ENCODE assay signal across 9 cellular contexts in the genomic region with DNA sequence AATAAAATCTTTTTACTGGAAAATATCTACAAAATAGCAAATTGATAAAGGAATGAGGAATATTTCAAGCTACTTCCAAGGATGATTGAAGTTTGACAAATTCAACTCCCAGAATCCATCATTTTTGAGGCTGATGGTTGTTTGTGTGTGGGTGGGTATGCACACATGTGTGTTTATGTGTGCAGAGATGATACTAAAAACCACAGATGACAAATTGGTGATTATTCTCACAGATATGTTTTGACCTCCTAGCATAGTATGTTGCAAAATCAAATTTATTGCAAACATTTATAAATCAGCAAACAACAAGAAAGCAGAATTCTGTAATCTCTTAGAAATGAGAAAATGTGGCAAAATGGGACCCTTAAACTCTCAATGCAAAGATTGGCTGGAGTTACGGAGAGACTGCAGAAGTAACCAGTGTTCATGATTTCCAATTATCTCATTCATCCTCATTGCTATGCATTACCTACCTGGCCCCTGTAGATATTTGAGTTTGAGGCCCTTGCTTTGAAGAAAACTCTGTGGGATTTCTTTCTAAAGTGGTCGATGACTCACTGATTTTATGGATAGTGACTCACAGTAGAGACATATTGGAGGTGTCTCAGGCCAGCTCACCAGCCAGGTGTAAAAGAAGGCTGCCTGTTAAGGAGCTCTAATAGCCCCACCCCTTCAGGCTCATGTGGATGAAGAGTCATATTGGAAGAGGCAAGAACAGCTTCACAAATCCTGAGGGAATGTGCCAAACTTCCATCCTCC. TPM values are rescaled to one million over a fixed set of nuclear protein-coding genes. Genes with fewer than 3 reads are reported as not detected.
DNase-seq lines count a peak whose midpoint lies in the region; ATAC-seq and TF ChIP-seq lines count a peak whose summit lies in the region.
"Had no signal": no experiment of that assay in that cellular context is flagged by ENCODE, and none has a peak within 500 bp of the region (broad histone marks: within the 10 kb centered on the region; RNA-seq: fewer than 3 reads in every experiment).

No MANE protein-coding gene starts in this region.

- intact Hi-C loops in left colon (cut with DNase I, micrococcal nuclease) (no loop called here), upper lobe of right lung (cut with DNase I) (no loop called here)

- ATAC-seq in activated T-cell treated with anti-CD3 and anti-CD28 coated beads, Interleukin-2, amount 50 U/mL, for 4 hours: peak; percentile 88 to 94
- ATAC-seq in left colon: peak; percentile 81
- ATAC-seq in upper lobe of right lung: peak; percentile 62
- ATAC-seq in HG03175 (IDR thresholded peaks at IDR 0.05; ENCODE audit: unreplicated experiment): no peak

- H3K4me1 Mint-ChIP-seq in activated T-cell treated with anti-CD3 and anti-CD28 coated beads, Interleukin-2, amount 50 U/mL, for 4 hours (ENCODE audit: low read depth): peaks cover 46% of the 10 kb centered on the region

- H3K4me3 ChIP-seq in upper lobe of right lung (no peak overlapping the region), BE2C (ENCODE audit: low read depth, low read length) (no peak overlapping the region)

- H3K36me3 ChIP-seq in upper lobe of right lung (no peaks in the 10 kb centered on the region), BE2C (no peaks in the 10 kb centered on the region)

- DNase-seq in activated CD8-positive, alpha-beta memory T cell treated with anti-CD3 and anti-CD28 coated beads for 24 hours: peak; percentile 60
- no peak for DNase-seq in activated CD8-positive, alpha-beta memory T cell treated with anti-CD3 and anti-CD28 coated beads, Interleukin-2, amount 50 U/mL, for 48 hours
- peak; percentile 27 for DNase-seq in activated T-cell treated with anti-CD3 and anti-CD28 coated beads, Interleukin-2, amount 50 U/mL, for 4 hours
- DNase-seq in left colon (peak; percentile 15 to 68), upper lobe of right lung (no peak), GM19238 (ENCODE audit: insufficient read length, low spot score) (no peak), BE2C (no peak)

- H3K27ac ChIP-seq in upper lobe of right lung: no peak overlapping the region

- no peaks in the 10 kb centered on the region for H3K27me3 Mint-ChIP-seq in activated T-cell treated with anti-CD3 and anti-CD28 coated beads, Interleukin-2, amount 50 U/mL, for 4 hours (ENCODE audit: low read depth)

- H3K4me3 Mint-ChIP-seq in activated T-cell treated with anti-CD3 and anti-CD28 coated beads, Interleukin-2, amount 50 U/mL, for 4 hours: no peak overlapping the region

- H3K9me3 ChIP-seq in upper lobe of right lung (no peaks in the 10 kb centered on the region), BE2C (no peaks in the 10 kb centered on the region)

- no peaks in the 10 kb centered on the region for H3K36me3 Mint-ChIP-seq in activated T-cell treated with anti-CD3 and anti-CD28 coated beads, Interleukin-2, amount 50 U/mL, for 4 hours (ENCODE audit: insufficient read depth)

- H3K27me3 ChIP-seq in upper lobe of right lung (no peaks in the 10 kb centered on the region), BE2C (no peaks in the 10 kb centered on the region)

- H3K9me3 Mint-ChIP-seq in activated T-cell treated with anti-CD3 and anti-CD28 coated beads, Interleukin-2, amount 50 U/mL, for 4 hours: no peaks in the 10 kb centered on the region

- TF ChIP-seq CTCF in upper lobe of right lung (IDR thresholded peaks at IDR 0.05): no peak
- no peak for TF ChIP-seq CTCF in BE2C (IDR thresholded peaks at IDR 0.05; ENCODE audit: low read depth, low read length)

- H3K4me1 ChIP-seq in upper lobe of right lung (peaks cover 20% of the 10 kb centered on the region), BE2C (no peaks in the 10 kb centered on the region)

RNA-seq across cellular contexts. Expression of gene TMC1, which starts 44.6 kb away (rescaled TPM):
- total RNA-seq in activated T-cell treated with anti-CD3 and anti-CD28 coated beads, Interleukin-2, amount 50 U/mL, for 4 hours: not detected
- under 1 TPM; 0.28 to 0.40 TPM for total RNA-seq in left colon
- not detected for total RNA-seq in upper lobe of right lung
- not detected for polyA plus RNA-seq in BE2C (2012; ENCODE audit: insufficient read depth, insufficient read length, low read depth)
- total RNA-seq: liver had no signal

Comparison
In these comparisons a context has a peak if more than half of its experiments do, and no peak if none do; other contexts are left out.
1. DNase-seq: peak in activated CD8-positive, alpha-beta memory T cell treated with anti-CD3 and anti-CD28 coated beads for 24 hours (single experiment), activated T-cell treated with anti-CD3 and anti-CD28 coated beads, Interleukin-2, amount 50 U/mL, for 4 hours (single experiment) and left colon (2 of 2); none in activated CD8-positive, alpha-beta memory T cell treated with anti-CD3 and anti-CD28 coated beads, Interleukin-2, amount 50 U/mL, for 48 hours (single experiment), upper lobe of right lung (single experiment), GM19238 (single experiment) and BE2C (single experiment).